ENCODE assay signal across 9 cellular contexts in genomic region chr17:61837175-61838051, GRCh38. TPM values are rescaled to one million over a fixed set of nuclear protein-coding genes. Genes with fewer than 3 reads are reported as not detected.
DNase-seq lines count a peak whose midpoint lies in the region; ATAC-seq and TF ChIP-seq lines count a peak whose summit lies in the region.
"Had no signal": no experiment of that assay in that cellular context is flagged by ENCODE, and none has a peak within 500 bp of the region (broad histone marks: within the 10 kb centered on the region; RNA-seq: fewer than 3 reads in every experiment).

No MANE protein-coding gene starts in this region.

- no peaks in the 10 kb centered on the region for H3K4me1 ChIP-seq in tibial nerve

- H3K27me3 ChIP-seq in H7 (ENCODE audit: control insufficient read depth, insufficient read depth, low read length) = no peaks in the 10 kb centered on the region
- no peaks in the 10 kb centered on the region for H3K27me3 ChIP-seq in tibial nerve

- no peaks in the 10 kb centered on the region for H3K9me3 ChIP-seq in tibial nerve

- H3K36me3 ChIP-seq in H7 (replicated peaks; ENCODE audit: control insufficient read depth, insufficient read depth, low read length) (no peaks in the 10 kb centered on the region; the same call in 1 of the 2 replicates), tibial nerve (no peaks in the 10 kb centered on the region)

- H3K4me1 Mint-ChIP-seq in CD14-positive monocyte (no peaks in the 10 kb centered on the region), nephron progenitor cell (no peaks in the 10 kb centered on the region)
- H3K4me1 Mint-ChIP-seq in activated CD8-positive, alpha-beta T cell treated with anti-CD3 and anti-CD28 coated beads for 36 hours (ENCODE audit: low read depth) = no peaks in the 10 kb centered on the region

- no peaks in the 10 kb centered on the region for H3K9me3 Mint-ChIP-seq in CD14-positive monocyte
- no peaks in the 10 kb centered on the region for H3K9me3 Mint-ChIP-seq in activated CD8-positive, alpha-beta T cell treated with anti-CD3 and anti-CD28 coated beads for 36 hours
- H3K9me3 Mint-ChIP-seq in nephron progenitor cell = no peaks in the 10 kb centered on the region
- H3K9me3 Mint-ChIP-seq: IgD-negative memory B cell had no signal

- no peak overlapping the region for H3K27ac ChIP-seq in tibial nerve

- H3K27ac Mint-ChIP-seq in CD14-positive monocyte (no peak overlapping the region), nephron progenitor cell (no peak overlapping the region)
- no peak overlapping the region for H3K27ac Mint-ChIP-seq in activated CD8-positive, alpha-beta T cell treated with anti-CD3 and anti-CD28 coated beads for 36 hours
- H3K27ac Mint-ChIP-seq: IgD-negative memory B cell had no signal

- intact Hi-C loops in CD14-positive monocyte (cut with micrococcal nuclease) = loop anchor here (5.0 kb wide), 2 partner anchors 200 to 425 kb away; no protein-coding TSS in a partner anchor
- intact Hi-C loops in activated CD8-positive, alpha-beta T cell treated with anti-CD3 and anti-CD28 coated beads for 36 hours (cut with micrococcal nuclease) = loop anchor here (5.0 kb wide), 2 partner anchors 200 to 425 kb away; no protein-coding TSS in a partner anchor

- ATAC-seq in activated CD8-positive, alpha-beta T cell treated with anti-CD3 and anti-CD28 coated beads for 36 hours = no peak
- no peak for ATAC-seq in GM21423 (IDR thresholded peaks at IDR 0.05; ENCODE audit: unreplicated experiment)

- no peaks in the 10 kb centered on the region for H3K27me3 Mint-ChIP-seq in CD14-positive monocyte (ENCODE audit: low read depth in 3 of 3)
- H3K27me3 Mint-ChIP-seq in activated CD8-positive, alpha-beta T cell treated with anti-CD3 and anti-CD28 coated beads for 36 hours = no peaks in the 10 kb centered on the region
- H3K27me3 Mint-ChIP-seq in nephron progenitor cell (ENCODE audit: low read depth, poor library complexity) = no peaks in the 10 kb centered on the region
- H3K27me3 Mint-ChIP-seq: IgD-negative memory B cell had no signal

- 46 to 49% methylated on average over 4 of the region's 4 CpGs for WGBS in tibial nerve, 2 donors

- DNase-seq in CD14-positive monocyte (ENCODE audit: low spot score) (peak; percentile 49), H7 (peak; percentile 28), NCI-H460 (ENCODE audit: extremely low read depth, low read depth) (peak; percentile 74), erythroblast (lab: John Stamatoyannopoulos, UW) (peak; percentile 71 to 83), nephron progenitor cell (peak; percentile 51), tibial nerve (ENCODE audit: low spot score in 2 of 2) (peak; percentile 35 to 46)
- DNase-seq in activated CD8-positive, alpha-beta T cell treated with anti-CD3 and anti-CD28 coated beads for 36 hours = peak; percentile 71

- CTCF ChIA-PET in activated CD8-positive, alpha-beta T cell treated with anti-CD3 and anti-CD28 coated beads for 36 hours (lab: Charles Lee) = interaction anchor here (0.9 to 2.0 kb wide), 11 partner anchors 8 to 426 kb away, joined by 3 to 9 read pairs (median 4); no protein-coding TSS in a partner anchor

- POLR2A ChIA-PET in activated CD8-positive, alpha-beta T cell treated with anti-CD3 and anti-CD28 coated beads for 36 hours (lab: Charles Lee) = interaction anchor here (0.6 kb wide), 1 partner anchor 1313 kb away, joined by 5 read pairs; no protein-coding TSS in a partner anchor

- TF ChIP-seq CTCF in CD14-positive monocyte (IDR thresholded peaks at IDR 0.05) (peak; percentile 93), nephron progenitor cell (IDR thresholded peaks at IDR 0.05) (peak; percentile 78), tibial nerve (IDR thresholded peaks at IDR 0.05) (peak; percentile 37 to 67 (median 53))
- TF ChIP-seq CTCF in activated CD8-positive, alpha-beta T cell treated with anti-CD3 and anti-CD28 coated beads for 36 hours (IDR thresholded peaks at IDR 0.05) = peak; percentile 77

- TF ChIP-seq POLR2A in erythroblast (IDR thresholded peaks at IDR 0.05; ENCODE audit: low read length) = no peak
- no peak for TF ChIP-seq POLR2A in tibial nerve (IDR thresholded peaks at IDR 0.05)

- H3K4me3 Mint-ChIP-seq in CD14-positive monocyte = no peak overlapping the region
- H3K4me3 Mint-ChIP-seq in activated CD8-positive, alpha-beta T cell treated with anti-CD3 and anti-CD28 coated beads for 36 hours = no peak overlapping the region
- no peak overlapping the region for H3K4me3 Mint-ChIP-seq in nephron progenitor cell
- H3K4me3 Mint-ChIP-seq: IgD-negative memory B cell had no signal

- no peak for TF ChIP-seq EP300 in tibial nerve (IDR thresholded peaks at IDR 0.05)

- H3K4me3 ChIP-seq in H7 (ENCODE audit: insufficient read depth, low read depth, low read length) (no peak overlapping the region), tibial nerve (no peak overlapping the region)

- H3K36me3 Mint-ChIP-seq in CD14-positive monocyte = peaks cover 7 to 11% of the 10 kb centered on the region in 2 donors
- peaks cover 2% of the 10 kb centered on the region for H3K36me3 Mint-ChIP-seq in activated CD8-positive, alpha-beta T cell treated with anti-CD3 and anti-CD28 coated beads for 36 hours (ENCODE audit: low read depth)
- peaks cover 29% of the 10 kb centered on the region for H3K36me3 Mint-ChIP-seq in nephron progenitor cell (ENCODE audit: low read depth)
- H3K36me3 Mint-ChIP-seq: IgD-negative memory B cell had no signal

RNA-seq across cellular contexts. Expression of gene BRIP1, which starts 25.9 kb away (rescaled TPM):
- polyA plus RNA-seq in CD14-positive monocyte = under 1 TPM; 0.11 to 0.12 TPM
- 12.0 and 17.0 TPM in 2 replicates for total RNA-seq in H7 (2014; rRNA removed; shearing (Covaris generic))
- total RNA-seq in NCI-H460 (2014; rRNA removed; shearing (Covaris generic)) = 4.8 and 4.9 TPM in 2 replicates
- polyA plus RNA-seq in NCI-H460 (2014; cell fraction: nucleus; rRNA removed) = 14.0 and 18.3 TPM in 2 replicates
- total RNA-seq in activated CD8-positive, alpha-beta T cell treated with anti-CD3 and anti-CD28 coated beads for 36 hours = 10 to 100 TPM; 13.2 to 14.5 TPM
- total RNA-seq in tibial nerve = 1 to 10 TPM in 2 of 4 donors, under 1 TPM in 2; 0.42 to 3.9 (median 0.89) TPM
